In the genomic region with DNA sequence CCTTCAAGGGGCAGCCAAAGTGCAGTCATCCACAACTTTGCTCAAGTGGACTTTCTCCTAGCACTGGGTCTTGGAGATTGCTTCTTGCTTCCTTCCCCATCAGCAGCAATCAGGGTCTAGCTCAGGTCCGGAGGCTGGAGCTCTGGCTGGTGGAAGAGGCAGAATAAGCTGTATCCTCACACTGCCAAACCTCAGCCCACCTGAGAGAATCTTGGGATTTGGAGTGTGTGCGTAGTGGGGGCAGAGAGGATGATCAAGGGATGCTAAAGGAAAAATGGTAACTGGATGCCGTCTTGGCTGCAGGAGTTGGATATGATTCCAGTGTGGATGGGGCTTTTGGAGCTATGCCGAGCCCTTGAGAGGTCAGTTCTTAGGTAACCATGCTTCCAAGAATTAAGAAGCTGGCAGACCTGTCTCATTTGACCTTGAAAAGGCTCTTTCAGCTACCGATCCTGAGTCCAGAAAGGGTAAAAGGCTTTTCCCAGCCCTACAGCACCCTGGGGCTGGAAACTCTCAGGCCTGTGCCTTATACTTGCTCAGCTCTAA, we compare ENCODE assay signal across 25 cellular contexts. TPM values are rescaled to one million over a fixed set of nuclear protein-coding genes. Genes with fewer than 3 reads are reported as not detected.
"Had no signal": no experiment of that assay in that cellular context is flagged by ENCODE, and none has a peak within 500 bp of the region (broad histone marks: within the 10 kb centered on the region; RNA-seq: fewer than 3 reads in every experiment).

No MANE protein-coding gene starts in this region.

- H3K27me3 ChIP-seq: gastrocnemius medialis, testis, tibial artery had no signal

- H3K36me3 ChIP-seq: gastrocnemius medialis, tibial artery had no signal

- H3K4me3 ChIP-seq: gastrocnemius medialis, lung, psoas muscle, testis, tibial artery had no signal

- H3K9me3 ChIP-seq: gastrocnemius medialis, psoas muscle, testis, tibial artery had no signal

- H3K9me3 Mint-ChIP-seq: immature natural killer cell; naive thymus-derived CD4-positive, alpha-beta T cell; nephron; stimulated activated naive CD8-positive, alpha-beta T cell treated with anti-CD3 and anti-CD28 coated beads, Interleukin-15, Interleukin-2, amounts not matched to agents 100 ng/mL and 50 ng/mL, for 24 hours; type B pancreatic cell had no signal

- H3K27ac Mint-ChIP-seq: immature natural killer cell; naive thymus-derived CD4-positive, alpha-beta T cell; nephron; stimulated activated naive B cell treated with anti-CD40 and anti-IgM and Interleukin-4, amounts not matched to agents 10 μg/mL and 1 μg/mL and 100 μg/mL, for 72 hours; stimulated activated naive CD8-positive, alpha-beta T cell treated with anti-CD3 and anti-CD28 coated beads, Interleukin-15, Interleukin-2, amounts not matched to agents 100 ng/mL and 50 ng/mL, for 24 hours; type B pancreatic cell had no signal

- H3K27ac ChIP-seq: epithelial cell of prostate, gastrocnemius medialis, psoas muscle, testis, tibial artery had no signal

- H3K4me3 Mint-ChIP-seq: immature natural killer cell; naive thymus-derived CD4-positive, alpha-beta T cell; nephron; stimulated activated naive B cell treated with anti-CD40 and anti-IgM and Interleukin-4, amounts not matched to agents 10 μg/mL and 1 μg/mL and 100 μg/mL, for 72 hours; stimulated activated naive CD8-positive, alpha-beta T cell treated with anti-CD3 and anti-CD28 coated beads, Interleukin-15, Interleukin-2, amounts not matched to agents 100 ng/mL and 50 ng/mL, for 24 hours; type B pancreatic cell had no signal

- DNase-seq: central memory CD4-positive, alpha-beta T cell; cortex of kidney; effector CD4-positive, alpha-beta T cell; foreskin fibroblast; gastrocnemius medialis; hypothalamus; immature natural killer cell; mesenchymal stem cell; midbrain; naive thymus-derived CD4-positive, alpha-beta T cell; nucleus accumbens; psoas muscle; right cardiac atrium; small intestine; stimulated activated CD4-positive, alpha-beta T cell treated with anti-CD3 and anti-CD28 coated beads, Interleukin-15, amount 100 ng/mL, for 24 hours; stimulated activated CD4-positive, alpha-beta T cell treated with anti-CD3 and anti-CD28 coated beads, Interleukin-2, amount 100 ng/mL, for 48 hours; stimulated activated naive B cell treated with anti-CD40 and anti-IgM and Interleukin-4, amounts not matched to agents 10 μg/mL and 1 μg/mL and 100 μg/mL, for 72 hours; testis; tibial artery had no signal

- H3K36me3 Mint-ChIP-seq: immature natural killer cell; naive thymus-derived CD4-positive, alpha-beta T cell; stimulated activated naive B cell treated with anti-CD40 and anti-IgM and Interleukin-4, amounts not matched to agents 10 μg/mL and 1 μg/mL and 100 μg/mL, for 72 hours; type B pancreatic cell had no signal

- H3K4me1 Mint-ChIP-seq: immature natural killer cell; naive thymus-derived CD4-positive, alpha-beta T cell; stimulated activated naive B cell treated with anti-CD40 and anti-IgM and Interleukin-4, amounts not matched to agents 10 μg/mL and 1 μg/mL and 100 μg/mL, for 72 hours had no signal

RNA-seq across cellular contexts. Expression of a gene that starts 4.5 kb away (rescaled TPM):
- total RNA-seq: osteocyte had no signal
- polyA plus RNA-seq: immature natural killer cell; naive thymus-derived CD4-positive, alpha-beta T cell had no signal
